In the genomic region with DNA sequence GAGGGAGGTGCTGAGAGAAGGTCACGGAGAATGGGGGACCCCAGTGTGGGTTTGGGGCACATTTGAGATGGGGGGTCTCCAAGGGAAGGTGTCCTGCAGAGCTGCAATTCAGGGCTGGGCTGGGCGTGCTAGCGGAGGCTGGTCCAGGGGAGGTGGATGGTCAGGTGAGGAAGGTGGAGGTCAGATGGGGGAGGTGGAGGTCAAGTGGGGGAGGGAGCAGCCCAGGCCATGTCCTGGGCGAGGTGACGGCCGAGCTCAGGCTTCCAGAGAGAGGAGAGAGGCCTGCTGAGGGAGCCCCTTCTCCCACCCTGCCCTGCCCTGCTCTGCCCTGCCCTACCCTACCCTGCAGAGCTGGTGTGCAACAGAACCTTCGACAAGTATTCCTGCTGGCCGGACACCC, we compare ENCODE assay signal across 32 cellular contexts. TPM values are rescaled to one million over a fixed set of nuclear protein-coding genes. Genes with fewer than 3 reads are reported as not detected.
"Had no signal": no experiment of that assay in that cellular context is flagged by ENCODE, and none has a peak within 500 bp of the region (broad histone marks: within the 10 kb centered on the region; RNA-seq: fewer than 3 reads in every experiment).

No MANE protein-coding gene starts in this region.

- H3K27ac ChIP-seq: heart right ventricle, hepatocyte, left lung, lower lobe of right lung, neural progenitor cell, ovary, sigmoid colon, stomach, testis, thyroid gland, transverse colon, upper lobe of left lung had no signal

- H3K4me1 ChIP-seq: heart right ventricle, left lung, lower lobe of right lung, neural progenitor cell, sigmoid colon, testis, upper lobe of left lung had no signal

- H3K27me3 ChIP-seq: ovary, testis, thyroid gland had no signal

- DNase-seq: heart right ventricle; left colon; left lung; lower lobe of right lung; mammary epithelial cell; mesenchymal stem cell; naive B cell; natural killer cell; nephron progenitor cell; ovary; retina; sigmoid colon; small intestine; stimulated activated CD4-positive, alpha-beta T cell treated with anti-CD3 and anti-CD28 coated beads, Interleukin-1b, Interleukin-23, amount 100 ng/mL, for 48 hours; stimulated activated CD4-positive, alpha-beta T cell treated with anti-CD3 and anti-CD28 coated beads, Interleukin-2, amount 100 ng/mL, for 48 hours; stimulated activated CD4-positive, alpha-beta T cell treated with anti-CD3 and anti-CD28 coated beads, Interleukin-4, amount 100 ng/mL, for 4 hours; stimulated activated CD8-positive, alpha-beta memory T cell treated with anti-CD3 and anti-CD28 coated beads, Interleukin-4, amount 100 ng/mL, for 48 hours; stimulated activated naive CD8-positive, alpha-beta T cell treated with anti-CD3 and anti-CD28 coated beads, Interleukin-15, Interleukin-2, amounts not matched to agents 100 U/mL and 50 U/mL, for 24 hours; stomach; testis; thyroid gland; transverse colon had no signal

- H2AFZ ChIP-seq: hepatocyte, neural progenitor cell had no signal

- H3K36me3 ChIP-seq: heart right ventricle, left lung, lower lobe of right lung, neural progenitor cell, ovary, sigmoid colon, stomach, thyroid gland, transverse colon, upper lobe of left lung had no signal

- FAIRE-seq: keratinocyte, small intestine had no signal

- H3K4me3 ChIP-seq: heart right ventricle, hepatocyte, left lung, lower lobe of right lung, neural progenitor cell, ovary, sigmoid colon, stomach, testis, thyroid gland, transverse colon, upper lobe of left lung had no signal

- H3K4me2 ChIP-seq: hepatocyte, neural progenitor cell had no signal

- H3K9me3 ChIP-seq: heart right ventricle, left lung, lower lobe of right lung, ovary, sigmoid colon, stomach, testis, thyroid gland, transverse colon, upper lobe of left lung had no signal

- H3K79me2 ChIP-seq: hepatocyte had no signal

- H3K9ac ChIP-seq: neural progenitor cell had no signal

RNA-seq across cellular contexts. Expression of gene GCGR, which starts 6.5 kb away (rescaled TPM):
- total RNA-seq: heart right ventricle, lower lobe of right lung, mammary epithelial cell, mononuclear cell, natural killer cell, omental fat pad, ovary, right cardiac atrium, thyroid gland, urinary bladder had no signal
- polyA plus RNA-seq: keratinocyte, mammary epithelial cell, ovary, right cardiac atrium had no signal

RNA-seq across cellular contexts. Expression of gene PPP1R27, which starts 24.4 kb away (rescaled TPM):
- total RNA-seq: hepatocyte, left colon, left lung, liver, lower lobe of right lung, mononuclear cell, natural killer cell, ovary, progenitor cell of endocrine pancreas, sigmoid colon, stomach, thyroid gland, upper lobe of left lung, urinary bladder had no signal
- polyA plus RNA-seq: right cardiac atrium, urinary bladder had no signal
